ENCODE assay signal across 8 cellular contexts in the genomic region with DNA sequence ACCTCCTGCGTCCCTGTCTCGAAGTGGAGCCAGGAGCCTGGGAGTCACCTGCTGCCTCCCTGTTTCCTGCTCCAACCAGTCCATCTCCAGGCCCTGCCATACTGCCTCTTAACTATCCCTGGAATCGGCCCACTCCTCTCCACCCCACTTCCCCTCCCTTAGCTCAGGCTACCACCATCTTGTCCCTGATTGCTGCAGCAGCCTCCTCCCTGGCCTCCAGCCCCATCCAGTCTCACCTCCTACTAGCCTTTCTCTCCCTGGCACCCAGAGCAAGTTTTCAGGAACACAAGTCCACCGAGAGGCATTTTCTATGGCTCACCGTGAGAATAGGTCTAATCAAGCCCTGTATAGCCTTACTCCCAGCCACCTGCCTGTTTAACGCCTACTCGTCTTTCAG. TPM values are rescaled to one million over a fixed set of nuclear protein-coding genes. Genes with fewer than 3 reads are reported as not detected.
DNase-seq lines count a peak whose midpoint lies in the region; ATAC-seq and TF ChIP-seq lines count a peak whose summit lies in the region.

No MANE protein-coding gene starts in this region.

- H3K36me3 Mint-ChIP-seq in activated T-cell treated with anti-CD3 and anti-CD28 coated beads, Interleukin-2, amount 50 U/mL, for 24 hours (ENCODE audit: low read depth), result no peaks in the 10 kb centered on the region
- no peaks in the 10 kb centered on the region for H3K36me3 Mint-ChIP-seq in activated naive CD8-positive, alpha-beta T cell treated with anti-CD3 and anti-CD28 coated beads, Interleukin-2, amount 10 ng/mL, durations not matched to agents 7 days and 5 days

- no peaks in the 10 kb centered on the region for H3K36me3 ChIP-seq in lower lobe of right lung
- no peaks in the 10 kb centered on the region for H3K36me3 ChIP-seq in thoracic aorta

- H3K9me3 Mint-ChIP-seq in activated T-cell treated with anti-CD3 and anti-CD28 coated beads, Interleukin-2, amount 50 U/mL, for 24 hours, result no peaks in the 10 kb centered on the region
- H3K9me3 Mint-ChIP-seq in activated naive CD8-positive, alpha-beta T cell treated with anti-CD3 and anti-CD28 coated beads, Interleukin-2, amount 10 ng/mL, durations not matched to agents 7 days and 5 days, result no peaks in the 10 kb centered on the region

- peaks cover 40% of the 10 kb centered on the region for H3K4me1 Mint-ChIP-seq in activated T-cell treated with anti-CD3 and anti-CD28 coated beads, Interleukin-2, amount 50 U/mL, for 24 hours (ENCODE audit: low read depth)
- peaks cover 22% of the 10 kb centered on the region for H3K4me1 Mint-ChIP-seq in activated naive CD8-positive, alpha-beta T cell treated with anti-CD3 and anti-CD28 coated beads, Interleukin-2, amount 10 ng/mL, durations not matched to agents 7 days and 5 days

- intact Hi-C loops in lower lobe of right lung (cut with DNase I), result no loop called here

- DNase-seq in activated T-cell treated with anti-CD3 and anti-CD28 coated beads, Interleukin-2, amount 50 U/mL, for 24 hours, result no peak
- no peak for DNase-seq in activated T-cell treated with anti-CD3 and anti-CD28 coated beads, Interleukin-2, amount 50 U/mL, for 48 hours
- DNase-seq in activated naive CD8-positive, alpha-beta T cell treated with anti-CD3 and anti-CD28 coated beads, Interleukin-2, amount 10 ng/mL, durations not matched to agents 7 days and 5 days, result no peak
- DNase-seq in lower lobe of right lung (no peak), thoracic aorta (ENCODE audit: low spot score) (no peak), hepatic stellate cell (ENCODE audit: low spot score) (no peak), GDM1 (lab: John Stamatoyannopoulos, UW) (no peak)

- no peak for ATAC-seq in activated naive CD8-positive, alpha-beta T cell treated with anti-CD3 and anti-CD28 coated beads, Interleukin-2, amount 10 ng/mL, durations not matched to agents 7 days and 5 days (ENCODE audit: low read depth)
- ATAC-seq in lower lobe of right lung, result no peak
- no peak for ATAC-seq in thoracic aorta (ENCODE audit: insufficient number of reproducible peaks, low FRiP score, low read depth)
- no peak for ATAC-seq in HG03159 (IDR thresholded peaks at IDR 0.05; ENCODE audit: unreplicated experiment)

- POLR2A ChIA-PET in activated naive CD8-positive, alpha-beta T cell treated with anti-CD3 and anti-CD28 coated beads, Interleukin-2, amount 10 ng/mL, durations not matched to agents 7 days and 5 days (lab: Charles Lee), result interaction anchor here (0.9 kb wide), 1 partner anchor 12 kb away, joined by 3 read pairs; no protein-coding TSS in a partner anchor

- H3K27ac ChIP-seq in lower lobe of right lung, result peak overlapping the region; percentile 85
- peak overlapping the region in 1 of 2 donors; percentile 65 for H3K27ac ChIP-seq in thoracic aorta

- H3K27me3 ChIP-seq in lower lobe of right lung (ENCODE audit: low read depth) (no peaks in the 10 kb centered on the region), thoracic aorta (replicated peaks; ENCODE audit: insufficient read depth) (no peaks in the 10 kb centered on the region)

- H3K27ac Mint-ChIP-seq in activated T-cell treated with anti-CD3 and anti-CD28 coated beads, Interleukin-2, amount 50 U/mL, for 24 hours, result peak overlapping the region; percentile 88
- peak overlapping the region; percentile 87 for H3K27ac Mint-ChIP-seq in activated naive CD8-positive, alpha-beta T cell treated with anti-CD3 and anti-CD28 coated beads, Interleukin-2, amount 10 ng/mL, durations not matched to agents 7 days and 5 days

- H3K9me3 ChIP-seq in lower lobe of right lung (no peaks in the 10 kb centered on the region), thoracic aorta (no peaks in the 10 kb centered on the region)

- H3K4me1 ChIP-seq in lower lobe of right lung, result peaks cover 56% of the 10 kb centered on the region
- peaks cover 23 to 60% of the 10 kb centered on the region in 2 donors for H3K4me1 ChIP-seq in thoracic aorta (ENCODE audit: control insufficient read depth in 1 of 2, low read depth in 2 of 2)

- H3K4me3 Mint-ChIP-seq in activated T-cell treated with anti-CD3 and anti-CD28 coated beads, Interleukin-2, amount 50 U/mL, for 24 hours, result peak overlapping the region; percentile 73
- H3K4me3 Mint-ChIP-seq in activated naive CD8-positive, alpha-beta T cell treated with anti-CD3 and anti-CD28 coated beads, Interleukin-2, amount 10 ng/mL, durations not matched to agents 7 days and 5 days, result peak overlapping the region; percentile 88

- H3K27me3 Mint-ChIP-seq in activated T-cell treated with anti-CD3 and anti-CD28 coated beads, Interleukin-2, amount 50 U/mL, for 24 hours, result no peaks in the 10 kb centered on the region
- peaks cover 2% of the 10 kb centered on the region for H3K27me3 Mint-ChIP-seq in activated naive CD8-positive, alpha-beta T cell treated with anti-CD3 and anti-CD28 coated beads, Interleukin-2, amount 10 ng/mL, durations not matched to agents 7 days and 5 days

- TF ChIP-seq CTCF in lower lobe of right lung (IDR thresholded peaks at IDR 0.05), result no peak
- TF ChIP-seq CTCF in thoracic aorta (IDR thresholded peaks at IDR 0.05), result no peak

- H3K4me3 ChIP-seq in lower lobe of right lung (peak overlapping the region; percentile 84), thoracic aorta (peak overlapping the region; percentile 91)

RNA-seq across cellular contexts. Expression of gene CAMKK1, which starts 0.9 kb away (rescaled TPM):
- total RNA-seq in activated naive CD8-positive, alpha-beta T cell treated with anti-CD3 and anti-CD28 coated beads, Interleukin-2, amount 10 ng/mL, durations not matched to agents 7 days and 5 days, result 1 to 10 TPM; 4.5 to 4.7 TPM
- 9.7 TPM for total RNA-seq in lower lobe of right lung
- total RNA-seq in thoracic aorta, result 1 to 10 TPM; 1.8 to 4.7 TPM

RNA-seq across cellular contexts. Expression of gene P2RX1, which starts 22.5 kb away (rescaled TPM):
- under 1 TPM; 0.82 to 1.00 TPM for total RNA-seq in activated naive CD8-positive, alpha-beta T cell treated with anti-CD3 and anti-CD28 coated beads, Interleukin-2, amount 10 ng/mL, durations not matched to agents 7 days and 5 days
- total RNA-seq in lower lobe of right lung (8.7 TPM), thoracic aorta (1 to 10 TPM in 1 of 2 donors, under 1 TPM in 1; 0.63 to 7.3 TPM)

RNA-seq across cellular contexts. Expression of gene NCBP3, which starts 47.7 kb away (rescaled TPM):
- total RNA-seq in activated naive CD8-positive, alpha-beta T cell treated with anti-CD3 and anti-CD28 coated beads, Interleukin-2, amount 10 ng/mL, durations not matched to agents 7 days and 5 days, result 10 to 100 TPM; 48.3 to 53.1 TPM
- total RNA-seq in lower lobe of right lung, result 40.3 TPM
- total RNA-seq in thoracic aorta, result 10 to 100 TPM; 28.8 to 47.8 TPM
